ENCODE assay signal across 29 cellular contexts in genomic region chr10:22460531-22461403, GRCh38.
"Had no signal": no experiment of that assay in that cellular context is flagged by ENCODE, and none has a peak within 500 bp of the region (broad histone marks: within the 10 kb centered on the region; RNA-seq: fewer than 3 reads in every experiment).

No MANE protein-coding gene starts in this region.

- FAIRE-seq: small intestine, urothelium cell line had no signal

- H3K9me3 Mint-ChIP-seq: natural killer cell treated with Interleukin-12 subunit alpha and Interleukin-12 subunit beta and Interleukin-15 and Interleukin-18, amount 100 ng/mL, for 72 hours; nephron progenitor cell; neural crest cell; stimulated activated effector memory CD8-positive, alpha-beta T cell treated with anti-CD3 and anti-CD28 coated beads, Interleukin-12 subunit alpha, Interleukin-12 subunit beta, amount 100 ng/mL, for 72 hours; stimulated activated naive B cell treated with anti-CD40 and anti-IgM and Interleukin-4, amounts not matched to agents 10 μg/mL and 1 μg/mL and 100 μg/mL, for 72 hours; stimulated activated naive CD8-positive, alpha-beta T cell treated with anti-CD3 and anti-CD28 coated beads, Interleukin-15, Interleukin-2, amounts not matched to agents 100 ng/mL and 50 ng/mL, for 24 hours had no signal

- H3K9me3 ChIP-seq: neutrophil, ovary, psoas muscle, right lobe of liver, sigmoid colon, stomach, thoracic aorta, thyroid gland, tibial nerve, upper lobe of left lung, vagina had no signal

- H3K9ac ChIP-seq: parathyroid adenoma had no signal

- DNase-seq: nephron progenitor cell; nucleus accumbens; ovary; posterior cingulate gyrus; psoas muscle; right cardiac atrium; right lobe of liver; sigmoid colon; small intestine; stimulated activated CD4-positive, alpha-beta T cell treated with anti-CD3 and anti-CD28 coated beads, Interleukin-15, amount 100 ng/mL, for 24 hours; stimulated activated CD4-positive, alpha-beta T cell treated with anti-CD3 and anti-CD28 coated beads, Interleukin-2, amount 100 ng/mL, for 24 hours; stimulated activated CD4-positive, alpha-beta T cell treated with anti-CD3 and anti-CD28 coated beads, Interleukin-2, amount 100 ng/mL, for 48 hours; stimulated activated CD4-positive, alpha-beta T cell treated with anti-CD3 and anti-CD28 coated beads, Interleukin-4, amount 100 ng/mL, for 24 hours; stimulated activated naive B cell treated with anti-CD40 and anti-IgM and Interleukin-4, amounts not matched to agents 10 μg/mL and 1 μg/mL and 100 μg/mL, for 72 hours; stimulated activated naive CD4-positive, alpha-beta T cell treated with Interleukin-2 at 50 U/mL for 16 hours; stomach; thyroid gland; upper lobe of left lung had no signal

- H3K4me1 Mint-ChIP-seq: stimulated activated effector memory CD8-positive, alpha-beta T cell treated with anti-CD3 and anti-CD28 coated beads, Interleukin-12 subunit alpha, Interleukin-12 subunit beta, amount 100 ng/mL, for 72 hours had no signal

- H3K4me3 Mint-ChIP-seq: natural killer cell treated with Interleukin-12 subunit alpha and Interleukin-12 subunit beta and Interleukin-15 and Interleukin-18, amount 100 ng/mL, for 72 hours; nephron progenitor cell; neural crest cell; stimulated activated effector memory CD8-positive, alpha-beta T cell treated with anti-CD3 and anti-CD28 coated beads, Interleukin-12 subunit alpha, Interleukin-12 subunit beta, amount 100 ng/mL, for 72 hours; stimulated activated naive B cell treated with anti-CD40 and anti-IgM and Interleukin-4, amounts not matched to agents 10 μg/mL and 1 μg/mL and 100 μg/mL, for 72 hours; stimulated activated naive CD8-positive, alpha-beta T cell treated with anti-CD3 and anti-CD28 coated beads, Interleukin-15, Interleukin-2, amounts not matched to agents 100 ng/mL and 50 ng/mL, for 24 hours had no signal

- H3K27me3 ChIP-seq: neutrophil, ovary, right lobe of liver, sigmoid colon, stomach, thyroid gland, tibial nerve, upper lobe of left lung, vagina had no signal

- ATAC-seq: natural killer cell treated with Interleukin-12 subunit alpha and Interleukin-12 subunit beta and Interleukin-15 and Interleukin-18, amount 100 ng/mL, for 72 hours; psoas muscle; right cardiac atrium; right lobe of liver; stimulated activated effector memory CD8-positive, alpha-beta T cell treated with anti-CD3 and anti-CD28 coated beads, Interleukin-12 subunit alpha, Interleukin-12 subunit beta, amount 100 ng/mL, for 72 hours; stimulated activated naive B cell treated with anti-CD40 and anti-IgM and Interleukin-4, amounts not matched to agents 10 μg/mL and 1 μg/mL and 100 μg/mL, for 72 hours had no signal

- H3K4me1 ChIP-seq: parathyroid adenoma, psoas muscle, right lobe of liver, sigmoid colon, stomach, thyroid gland, tibial nerve, upper lobe of left lung, vagina had no signal

- H2AFZ ChIP-seq: parathyroid adenoma had no signal

- H3K36me3 ChIP-seq: neutrophil, ovary, right lobe of liver, sigmoid colon, stomach, thoracic aorta, thyroid gland, tibial nerve, upper lobe of left lung, vagina had no signal

- H3K79me2 ChIP-seq: parathyroid adenoma had no signal

- H3K36me3 Mint-ChIP-seq: natural killer cell treated with Interleukin-12 subunit alpha and Interleukin-12 subunit beta and Interleukin-15 and Interleukin-18, amount 100 ng/mL, for 72 hours; stimulated activated effector memory CD8-positive, alpha-beta T cell treated with anti-CD3 and anti-CD28 coated beads, Interleukin-12 subunit alpha, Interleukin-12 subunit beta, amount 100 ng/mL, for 72 hours; stimulated activated naive B cell treated with anti-CD40 and anti-IgM and Interleukin-4, amounts not matched to agents 10 μg/mL and 1 μg/mL and 100 μg/mL, for 72 hours had no signal

- H3K27me3 Mint-ChIP-seq: progenitor cell of endocrine pancreas; stimulated activated naive B cell treated with anti-CD40 and anti-IgM and Interleukin-4, amounts not matched to agents 10 μg/mL and 1 μg/mL and 100 μg/mL, for 72 hours; stimulated activated naive CD8-positive, alpha-beta T cell treated with anti-CD3 and anti-CD28 coated beads, Interleukin-15, Interleukin-2, amounts not matched to agents 100 ng/mL and 50 ng/mL, for 24 hours had no signal

- H3K4me3 ChIP-seq: ovary, psoas muscle, right lobe of liver, sigmoid colon, stomach, thoracic aorta, thyroid gland, tibial nerve, upper lobe of left lung, vagina had no signal

- H3K27ac ChIP-seq: neutrophil, ovary, parathyroid adenoma, psoas muscle, right lobe of liver, sigmoid colon, stomach, thoracic aorta, thyroid gland, tibial nerve, upper lobe of left lung, vagina had no signal

- H3K27ac Mint-ChIP-seq: natural killer cell treated with Interleukin-12 subunit alpha and Interleukin-12 subunit beta and Interleukin-15 and Interleukin-18, amount 100 ng/mL, for 72 hours; nephron progenitor cell; progenitor cell of endocrine pancreas; stimulated activated effector memory CD8-positive, alpha-beta T cell treated with anti-CD3 and anti-CD28 coated beads, Interleukin-12 subunit alpha, Interleukin-12 subunit beta, amount 100 ng/mL, for 72 hours; stimulated activated naive B cell treated with anti-CD40 and anti-IgM and Interleukin-4, amounts not matched to agents 10 μg/mL and 1 μg/mL and 100 μg/mL, for 72 hours; stimulated activated naive CD8-positive, alpha-beta T cell treated with anti-CD3 and anti-CD28 coated beads, Interleukin-15, Interleukin-2, amounts not matched to agents 100 ng/mL and 50 ng/mL, for 24 hours had no signal
